Comparison of ENCODE assay signal across 35 cellular contexts in genomic region chr11:31301549-31302225, GRCh38.
"Had no signal": no experiment of that assay in that cellular context is flagged by ENCODE, and none has a peak within 500 bp of the region (broad histone marks: within the 10 kb centered on the region; RNA-seq: fewer than 3 reads in every experiment).

No MANE protein-coding gene starts in this region.

- H3K27ac ChIP-seq: brain microvascular endothelial cell, PC-9, RWPE1, VCaP had no signal

- H3K36me3 ChIP-seq: brain microvascular endothelial cell, MG63 had no signal

- H3K4me2 ChIP-seq: PC-9 had no signal

- H3K9me3 ChIP-seq: MG63 had no signal

- H2AFZ ChIP-seq: PC-9 had no signal

- H3K4me3 ChIP-seq: MG63, PC-9 had no signal

- ATAC-seq: activated CD8-positive, alpha-beta memory T cell treated with anti-CD3 and anti-CD28 coated beads, Interleukin-2, amount 10 ng/mL, durations not matched to agents 7 days and 5 days; Right ventricle myocardium inferior; SK-N-SH treated with all-trans-retinoic acid at 6 μM for 48 hours had no signal

- H3K27me3 ChIP-seq: brain microvascular endothelial cell, MG63 had no signal

- DNase-seq: activated B cell treated with CpG ODN at 0.5 μM for 24 hours; activated CD4-positive, alpha-beta memory T cell treated with anti-CD3 and anti-CD28 coated beads, Interleukin-2, amount 10 ng/mL, durations not matched to agents 7 days and 5 days; activated CD4-positive, alpha-beta T cell treated with anti-CD3 and anti-CD28 coated beads for 48 hours; activated CD4-positive, CD25-positive, alpha-beta regulatory T cell treated with anti-CD3 and anti-CD28 coated beads, Interleukin-2, amount 50 U/mL, for 72 hours; activated CD8-positive, alpha-beta memory T cell treated with anti-CD3 and anti-CD28 coated beads for 24 hours; activated CD8-positive, alpha-beta memory T cell treated with anti-CD3 and anti-CD28 coated beads, Interleukin-2, amount 10 ng/mL, durations not matched to agents 7 days and 5 days; activated CD8-positive, alpha-beta memory T cell treated with anti-CD3 and anti-CD28 coated beads, Interleukin-2, amount 50 U/mL, for 48 hours; activated effector memory CD4-positive, alpha-beta T cell treated with Interleukin-2 at 50 U/mL for 16 hours; activated naive CD4-positive, alpha-beta T cell treated with anti-CD3 and anti-CD28 coated beads, Interleukin-2, amount 50 U/mL, for 16 hours; activated naive CD8-positive, alpha-beta T cell treated with anti-CD3 and anti-CD28 coated beads for 36 hours; activated T-cell treated with anti-CD3 and anti-CD28 coated beads, Interleukin-2, amount 50 U/mL, for 48 hours; amniotic stem cell; aorta; brain microvascular endothelial cell; central memory CD4-positive, alpha-beta T cell; Kasumi-1; MG63; NCI-H1048; NCI-H1105 treated with DMSO at 0.1 percent for 48 hours; NCI-H1436; NCI-H1694; NCI-H1930; NCI-H2081 treated with DMSO at 0.1 percent for 48 hours; NCI-H226; NCI-H524; NK-92 treated with Interleukin-12 subunit alpha and Interleukin-12 subunit beta, amount 100 ng/mL, for 24 hours; PC-9; SIG-M5; T-helper 1 cell; T-helper 2 cell; T-helper 9 cell had no signal
